8 cellular contexts compared by ENCODE assay signal in the genomic region with DNA sequence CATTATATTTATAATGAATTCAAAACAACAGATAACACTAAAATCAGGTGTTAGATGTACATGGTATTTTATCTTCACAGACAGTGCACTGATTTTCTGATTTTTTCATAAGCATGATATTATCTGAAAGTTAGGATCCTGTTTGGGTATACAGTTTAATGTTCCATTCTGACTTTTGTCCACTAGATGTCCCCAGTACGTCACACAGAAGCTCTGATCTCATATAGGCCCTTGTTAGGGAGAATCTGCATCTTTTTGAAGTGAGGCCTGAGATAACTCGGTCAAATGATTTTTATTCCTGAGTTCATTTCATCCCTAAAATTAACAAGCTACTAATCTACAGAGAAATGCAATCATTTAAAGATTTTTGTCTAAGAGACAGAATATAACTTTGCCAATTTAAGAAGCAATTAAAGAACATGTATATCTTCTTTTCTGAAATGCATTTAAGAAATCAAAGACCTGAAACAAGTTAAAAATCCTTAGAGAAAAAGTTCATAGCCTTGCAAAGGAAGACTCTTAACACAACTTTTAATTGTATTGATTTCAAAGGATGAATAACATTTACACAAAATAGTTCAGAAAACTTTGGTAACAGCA.
DNase-seq lines count a peak whose midpoint lies in the region; ATAC-seq, FAIRE-seq and TF ChIP-seq lines count a peak whose summit lies in the region.

No MANE protein-coding gene starts in this region.

- TF ChIP-seq CTCF in GM20000 (IDR thresholded peaks at IDR 0.05; ENCODE audit: extremely low read depth, missing control alignments) (peak; percentile 53), bronchial epithelial cell (IDR thresholded peaks at IDR 0.05; ENCODE audit: insufficient read depth, low read length, severe bottlenecking) (peak; percentile 62), kidney epithelial cell (IDR thresholded peaks at IDR 0.05; ENCODE audit: insufficient read depth, low read length, poor library complexity, severe bottlenecking) (peak; percentile 75), thoracic aorta (IDR thresholded peaks at IDR 0.05) (peak; percentile 63)

- H3K27me3 ChIP-seq in bronchial epithelial cell (ENCODE audit: control insufficient read depth, insufficient read depth, low read length) (no peaks in the 10 kb centered on the region), kidney epithelial cell (ENCODE audit: control insufficient read depth, insufficient read depth, low read length) (no peaks in the 10 kb centered on the region), thoracic aorta (replicated peaks; ENCODE audit: insufficient read depth) (no peaks in the 10 kb centered on the region)

- DNase-seq in NCI-H510A treated with DMSO at 0.1 percent for 48 hours (lab: John Stamatoyannopoulos, UW) (peak; percentile 39), NCI-H510A (lab: John Stamatoyannopoulos, UW) (no peak), GM20000 (ENCODE audit: low spot score) (peak; percentile 38), NCI-H82 treated with DMSO at 0.1 percent for 48 hours (lab: John Stamatoyannopoulos, UW; ENCODE audit: unreplicated experiment) (peak; percentile 8), bronchial epithelial cell (ENCODE audit: low read depth) (peak; percentile 77), kidney epithelial cell (ENCODE audit: low read depth) (peak; percentile 21), thoracic aorta (ENCODE audit: low spot score) (no peak)

- FAIRE-seq in bronchial epithelial cell (lab: Jason Lieb, UNC): peak; percentile 18

- no peak overlapping the region for H3K27ac ChIP-seq in thoracic aorta

- no peaks in the 10 kb centered on the region for H3K4me1 ChIP-seq in thoracic aorta (ENCODE audit: control insufficient read depth in 1 of 2, low read depth in 2 of 2)

- H3K36me3 ChIP-seq in bronchial epithelial cell (ENCODE audit: control insufficient read depth, insufficient read depth, low read length): no peaks in the 10 kb centered on the region
- no peaks in the 10 kb centered on the region for H3K36me3 ChIP-seq in kidney epithelial cell (ENCODE audit: control insufficient read depth, insufficient read depth, low read length)
- H3K36me3 ChIP-seq in thoracic aorta: no peaks in the 10 kb centered on the region

- no peak overlapping the region for H3K4me3 ChIP-seq in bronchial epithelial cell (ENCODE audit: low read depth, low read length)
- H3K4me3 ChIP-seq in kidney epithelial cell (ENCODE audit: low read depth, low read length): no peak overlapping the region
- no peak overlapping the region for H3K4me3 ChIP-seq in thoracic aorta

- no peaks in the 10 kb centered on the region for H3K9me3 ChIP-seq in thoracic aorta

- ATAC-seq in HG03457 (IDR thresholded peaks at IDR 0.05; ENCODE audit: unreplicated experiment) (peak; percentile 92), thoracic aorta (ENCODE audit: insufficient number of reproducible peaks, low FRiP score, low read depth) (peak; percentile 64)

Comparison
In these comparisons a context has a peak if more than half of its experiments do, and no peak if none do; other contexts are left out.
1. DNase-seq: peak in NCI-H510A treated with DMSO at 0.1 percent for 48 hours (single experiment), GM20000 (single experiment), NCI-H82 treated with DMSO at 0.1 percent for 48 hours (single experiment), bronchial epithelial cell (single experiment) and kidney epithelial cell (single experiment); none in NCI-H510A (single experiment) and thoracic aorta (single experiment).
2. Peak in every context shown above with its lines, with median percentiles within 50 percentile points of each other: CTCF ChIP-seq.